In the genomic region with DNA sequence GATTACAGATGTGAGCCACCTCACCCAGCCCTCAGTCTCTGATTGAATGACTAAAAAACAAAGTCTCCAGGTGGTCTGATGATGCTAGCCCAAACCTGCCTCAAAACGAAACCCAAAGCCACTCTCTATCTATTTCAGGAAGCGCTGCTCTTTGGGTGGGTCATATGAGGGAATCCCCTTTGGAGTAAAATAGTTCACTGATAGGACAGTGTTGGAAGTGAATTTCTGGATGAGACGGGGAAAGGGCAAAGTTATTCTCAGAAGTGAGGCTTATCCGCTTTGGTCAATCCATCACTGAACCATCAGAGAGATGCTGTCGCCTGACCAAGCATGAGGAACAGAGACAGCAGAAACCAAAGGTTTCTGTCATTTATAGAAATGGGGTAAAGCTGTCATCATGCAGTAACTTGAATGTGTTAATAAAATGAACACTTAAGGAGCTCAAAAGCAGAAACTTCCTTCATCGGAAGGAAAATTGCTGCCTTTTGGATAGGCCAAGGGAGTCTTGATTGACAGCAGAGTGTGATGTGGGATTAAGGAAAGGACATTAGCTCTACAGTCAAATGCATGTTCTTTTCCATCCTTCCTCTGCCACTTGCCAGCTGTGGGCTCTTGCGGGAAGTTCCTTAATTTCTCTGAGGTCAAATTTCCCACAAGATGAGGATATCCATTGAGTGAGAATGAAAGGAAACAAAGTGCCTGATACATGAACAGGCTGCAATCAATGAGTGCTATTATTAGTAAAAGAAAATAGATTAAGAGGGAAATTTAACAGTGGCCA, we compare ENCODE assay signal across 1 cellular context.
TF ChIP-seq lines count a peak whose summit lies in the region.

No MANE protein-coding gene starts in this region.

TF ChIP-seq in GM12878, 131 proteins besides CTCF, POLR2A, EP300 and RAD21 (continued from another document and continues in another):
- TF ChIP-seq, protein P1, sequence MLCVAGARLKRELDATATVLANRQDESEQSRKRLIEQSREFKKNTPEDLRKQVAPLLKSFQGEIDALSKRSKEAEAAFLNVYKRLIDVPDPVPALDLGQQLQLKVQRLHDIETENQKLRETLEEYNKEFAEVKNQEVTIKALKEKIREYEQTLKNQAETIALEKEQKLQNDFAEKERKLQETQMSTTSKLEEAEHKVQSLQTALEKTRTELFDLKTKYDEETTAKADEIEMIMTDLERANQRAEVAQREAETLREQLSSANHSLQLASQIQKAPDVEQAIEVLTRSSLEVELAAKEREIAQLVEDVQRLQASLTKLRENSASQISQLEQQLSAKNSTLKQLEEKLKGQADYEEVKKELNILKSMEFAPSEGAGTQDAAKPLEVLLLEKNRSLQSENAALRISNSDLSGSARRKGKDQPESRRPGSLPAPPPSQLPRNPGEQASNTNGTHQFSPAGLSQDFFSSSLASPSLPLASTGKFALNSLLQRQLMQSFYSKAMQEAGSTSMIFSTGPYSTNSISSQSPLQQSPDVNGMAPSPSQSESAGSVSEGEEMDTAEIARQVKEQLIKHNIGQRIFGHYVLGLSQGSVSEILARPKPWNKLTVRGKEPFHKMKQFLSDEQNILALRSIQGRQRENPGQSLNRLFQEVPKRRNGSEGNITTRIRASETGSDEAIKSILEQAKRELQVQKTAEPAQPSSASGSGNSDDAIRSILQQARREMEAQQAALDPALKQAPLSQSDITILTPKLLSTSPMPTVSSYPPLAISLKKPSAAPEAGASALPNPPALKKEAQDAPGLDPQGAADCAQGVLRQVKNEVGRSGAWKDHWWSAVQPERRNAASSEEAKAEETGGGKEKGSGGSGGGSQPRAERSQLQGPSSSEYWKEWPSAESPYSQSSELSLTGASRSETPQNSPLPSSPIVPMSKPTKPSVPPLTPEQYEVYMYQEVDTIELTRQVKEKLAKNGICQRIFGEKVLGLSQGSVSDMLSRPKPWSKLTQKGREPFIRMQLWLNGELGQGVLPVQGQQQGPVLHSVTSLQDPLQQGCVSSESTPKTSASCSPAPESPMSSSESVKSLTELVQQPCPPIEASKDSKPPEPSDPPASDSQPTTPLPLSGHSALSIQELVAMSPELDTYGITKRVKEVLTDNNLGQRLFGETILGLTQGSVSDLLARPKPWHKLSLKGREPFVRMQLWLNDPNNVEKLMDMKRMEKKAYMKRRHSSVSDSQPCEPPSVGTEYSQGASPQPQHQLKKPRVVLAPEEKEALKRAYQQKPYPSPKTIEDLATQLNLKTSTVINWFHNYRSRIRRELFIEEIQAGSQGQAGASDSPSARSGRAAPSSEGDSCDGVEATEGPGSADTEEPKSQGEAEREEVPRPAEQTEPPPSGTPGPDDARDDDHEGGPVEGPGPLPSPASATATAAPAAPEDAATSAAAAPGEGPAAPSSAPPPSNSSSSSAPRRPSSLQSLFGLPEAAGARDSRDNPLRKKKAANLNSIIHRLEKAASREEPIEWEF (IDR thresholded peaks at IDR 0.05; ENCODE audit: insufficient replicate concordance, low read depth, low read length) = peak; percentile 23
- TF ChIP-seq, protein P2, sequence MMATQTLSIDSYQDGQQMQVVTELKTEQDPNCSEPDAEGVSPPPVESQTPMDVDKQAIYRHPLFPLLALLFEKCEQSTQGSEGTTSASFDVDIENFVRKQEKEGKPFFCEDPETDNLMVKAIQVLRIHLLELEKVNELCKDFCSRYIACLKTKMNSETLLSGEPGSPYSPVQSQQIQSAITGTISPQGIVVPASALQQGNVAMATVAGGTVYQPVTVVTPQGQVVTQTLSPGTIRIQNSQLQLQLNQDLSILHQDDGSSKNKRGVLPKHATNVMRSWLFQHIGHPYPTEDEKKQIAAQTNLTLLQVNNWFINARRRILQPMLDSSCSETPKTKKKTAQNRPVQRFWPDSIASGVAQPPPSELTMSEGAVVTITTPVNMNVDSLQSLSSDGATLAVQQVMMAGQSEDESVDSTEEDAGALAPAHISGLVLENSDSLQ (IDR thresholded peaks at IDR 0.05) = peak; percentile 79
- peak; percentile 7 for TF ChIP-seq SP1 (IDR thresholded peaks at IDR 0.05; ENCODE audit: low read depth, low read length)
- no peak for TF ChIP-seq SIN3A (IDR thresholded peaks at IDR 0.05; ENCODE audit: low read depth, low read length)
- TF ChIP-seq, protein P3, sequence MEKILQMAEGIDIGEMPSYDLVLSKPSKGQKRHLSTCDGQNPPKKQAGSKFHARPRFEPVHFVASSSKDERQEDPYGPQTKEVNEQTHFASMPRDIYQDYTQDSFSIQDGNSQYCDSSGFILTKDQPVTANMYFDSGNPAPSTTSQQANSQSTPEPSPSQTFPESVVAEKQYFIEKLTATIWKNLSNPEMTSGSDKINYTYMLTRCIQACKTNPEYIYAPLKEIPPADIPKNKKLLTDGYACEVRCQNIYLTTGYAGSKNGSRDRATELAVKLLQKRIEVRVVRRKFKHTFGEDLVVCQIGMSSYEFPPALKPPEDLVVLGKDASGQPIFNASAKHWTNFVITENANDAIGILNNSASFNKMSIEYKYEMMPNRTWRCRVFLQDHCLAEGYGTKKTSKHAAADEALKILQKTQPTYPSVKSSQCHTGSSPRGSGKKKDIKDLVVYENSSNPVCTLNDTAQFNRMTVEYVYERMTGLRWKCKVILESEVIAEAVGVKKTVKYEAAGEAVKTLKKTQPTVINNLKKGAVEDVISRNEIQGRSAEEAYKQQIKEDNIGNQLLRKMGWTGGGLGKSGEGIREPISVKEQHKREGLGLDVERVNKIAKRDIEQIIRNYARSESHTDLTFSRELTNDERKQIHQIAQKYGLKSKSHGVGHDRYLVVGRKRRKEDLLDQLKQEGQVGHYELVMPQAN (conservative IDR thresholded peaks at IDR 0.05) = 0 out of 2 replicates have a peak, but pooled peaks have one; percentile 37
- peak; percentile 77 for TF ChIP-seq MEF2B (IDR thresholded peaks at IDR 0.05; ENCODE audit: partially characterized antibody, poor library complexity, severe bottlenecking)
- TF ChIP-seq MTA3 (IDR thresholded peaks at IDR 0.05; ENCODE audit: borderline replicate concordance, low read length) = peak; percentile 81; the same call in 1 of the 2 replicates
- TF ChIP-seq, protein P4, sequence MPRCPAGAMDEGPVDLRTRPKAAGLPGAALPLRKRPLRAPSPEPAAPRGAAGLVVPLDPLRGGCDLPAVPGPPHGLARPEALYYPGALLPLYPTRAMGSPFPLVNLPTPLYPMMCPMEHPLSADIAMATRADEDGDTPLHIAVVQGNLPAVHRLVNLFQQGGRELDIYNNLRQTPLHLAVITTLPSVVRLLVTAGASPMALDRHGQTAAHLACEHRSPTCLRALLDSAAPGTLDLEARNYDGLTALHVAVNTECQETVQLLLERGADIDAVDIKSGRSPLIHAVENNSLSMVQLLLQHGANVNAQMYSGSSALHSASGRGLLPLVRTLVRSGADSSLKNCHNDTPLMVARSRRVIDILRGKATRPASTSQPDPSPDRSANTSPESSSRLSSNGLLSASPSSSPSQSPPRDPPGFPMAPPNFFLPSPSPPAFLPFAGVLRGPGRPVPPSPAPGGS (IDR thresholded peaks at IDR 0.05; ENCODE audit: borderline replicate concordance, insufficient read depth, low read depth, low read length, poor library complexity, severe bottlenecking) = peak; percentile 49
- TF ChIP-seq ZBED1 (IDR thresholded peaks at IDR 0.05; ENCODE audit: borderline replicate concordance) = peak; percentile 85
- TF ChIP-seq ZNF217 (IDR thresholded peaks at IDR 0.05) = peak; percentile 61; the same call in 1 of the 2 replicates
- TF ChIP-seq, protein P5, sequence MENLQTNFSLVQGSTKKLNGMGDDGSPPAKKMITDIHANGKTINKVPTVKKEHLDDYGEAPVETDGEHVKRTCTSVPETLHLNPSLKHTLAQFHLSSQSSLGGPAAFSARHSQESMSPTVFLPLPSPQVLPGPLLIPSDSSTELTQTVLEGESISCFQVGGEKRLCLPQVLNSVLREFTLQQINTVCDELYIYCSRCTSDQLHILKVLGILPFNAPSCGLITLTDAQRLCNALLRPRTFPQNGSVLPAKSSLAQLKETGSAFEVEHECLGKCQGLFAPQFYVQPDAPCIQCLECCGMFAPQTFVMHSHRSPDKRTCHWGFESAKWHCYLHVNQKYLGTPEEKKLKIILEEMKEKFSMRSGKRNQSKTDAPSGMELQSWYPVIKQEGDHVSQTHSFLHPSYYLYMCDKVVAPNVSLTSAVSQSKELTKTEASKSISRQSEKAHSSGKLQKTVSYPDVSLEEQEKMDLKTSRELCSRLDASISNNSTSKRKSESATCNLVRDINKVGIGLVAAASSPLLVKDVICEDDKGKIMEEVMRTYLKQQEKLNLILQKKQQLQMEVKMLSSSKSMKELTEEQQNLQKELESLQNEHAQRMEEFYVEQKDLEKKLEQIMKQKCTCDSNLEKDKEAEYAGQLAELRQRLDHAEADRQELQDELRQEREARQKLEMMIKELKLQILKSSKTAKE (IDR thresholded peaks at IDR 0.05; ENCODE audit: low read depth, poor library complexity, severe bottlenecking) = peak; percentile 87
- TF ChIP-seq BCL11A (IDR thresholded peaks at IDR 0.05; ENCODE audit: low read depth, low read length) = peak; percentile 67
- TF ChIP-seq CEBPB (IDR thresholded peaks at IDR 0.05; ENCODE audit: borderline replicate concordance in 1 of 2, low read depth in 2 of 2, low read length in 2 of 2) = 0 out of 4 replicates have a peak, but pooled peaks of 1 of the 2 experiments have one; percentile 21
- no peak for TF ChIP-seq HCFC1 (IDR thresholded peaks at IDR 0.05; ENCODE audit: low read length)
- TF ChIP-seq BHLHE40 (IDR thresholded peaks at IDR 0.05; ENCODE audit: borderline replicate concordance in 1 of 2, low read depth in 2 of 2, low read length in 1 of 2) = peak; percentile 35 to 58; a peak in 1 of 4 replicates
- TF ChIP-seq PML (IDR thresholded peaks at IDR 0.05; ENCODE audit: low read length) = peak; percentile 39; the same call in 1 of the 2 replicates
- peak; percentile 64; the same call in 1 of the 2 replicates for TF ChIP-seq SPI1 (IDR thresholded peaks at IDR 0.05; ENCODE audit: borderline replicate concordance, insufficient read depth, low read depth, low read length)
- no peak for TF ChIP-seq MXI1 (IDR thresholded peaks at IDR 0.05; ENCODE audit: low read depth, low read length)
- TF ChIP-seq, protein P6, sequence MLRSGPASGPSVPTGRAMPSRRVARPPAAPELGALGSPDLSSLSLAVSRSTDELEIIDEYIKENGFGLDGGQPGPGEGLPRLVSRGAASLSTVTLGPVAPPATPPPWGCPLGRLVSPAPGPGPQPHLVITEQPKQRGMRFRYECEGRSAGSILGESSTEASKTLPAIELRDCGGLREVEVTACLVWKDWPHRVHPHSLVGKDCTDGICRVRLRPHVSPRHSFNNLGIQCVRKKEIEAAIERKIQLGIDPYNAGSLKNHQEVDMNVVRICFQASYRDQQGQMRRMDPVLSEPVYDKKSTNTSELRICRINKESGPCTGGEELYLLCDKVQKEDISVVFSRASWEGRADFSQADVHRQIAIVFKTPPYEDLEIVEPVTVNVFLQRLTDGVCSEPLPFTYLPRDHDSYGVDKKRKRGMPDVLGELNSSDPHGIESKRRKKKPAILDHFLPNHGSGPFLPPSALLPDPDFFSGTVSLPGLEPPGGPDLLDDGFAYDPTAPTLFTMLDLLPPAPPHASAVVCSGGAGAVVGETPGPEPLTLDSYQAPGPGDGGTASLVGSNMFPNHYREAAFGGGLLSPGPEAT (IDR thresholded peaks at IDR 0.05; ENCODE audit: low read depth) = peak; percentile 87; the same call in 1 of the 2 replicates
- peak; percentile 51 for TF ChIP-seq GABPA (IDR thresholded peaks at IDR 0.05; ENCODE audit: low read depth)
- TF ChIP-seq CREM (IDR thresholded peaks at IDR 0.05; ENCODE audit: low read depth) = peak; percentile 86
- no peak for TF ChIP-seq TBL1XR1 (IDR thresholded peaks at IDR 0.05; ENCODE audit: low read depth, low read length)
- TF ChIP-seq MTA2 (IDR thresholded peaks at IDR 0.05; ENCODE audit: low read depth) = peak; percentile 77
- no peak for TF ChIP-seq LARP7 (IDR thresholded peaks at IDR 0.05)
- peak; percentile 68 for TF ChIP-seq CBFB (IDR thresholded peaks at IDR 0.05; ENCODE audit: low read depth)
- no peak for TF ChIP-seq PAX8 (IDR thresholded peaks at IDR 0.05)
- peak; percentile 60 for TF ChIP-seq ATF7 (IDR thresholded peaks at IDR 0.05; ENCODE audit: low read depth)
- peak; percentile 52; the same call in 1 of the 2 replicates for TF ChIP-seq RCOR1 (conservative IDR thresholded peaks at IDR 0.05; ENCODE audit: low read depth, low read length)
- TF ChIP-seq EED (IDR thresholded peaks at IDR 0.05; ENCODE audit: low read depth) = peak; percentile 96
- TF ChIP-seq, protein P7, sequence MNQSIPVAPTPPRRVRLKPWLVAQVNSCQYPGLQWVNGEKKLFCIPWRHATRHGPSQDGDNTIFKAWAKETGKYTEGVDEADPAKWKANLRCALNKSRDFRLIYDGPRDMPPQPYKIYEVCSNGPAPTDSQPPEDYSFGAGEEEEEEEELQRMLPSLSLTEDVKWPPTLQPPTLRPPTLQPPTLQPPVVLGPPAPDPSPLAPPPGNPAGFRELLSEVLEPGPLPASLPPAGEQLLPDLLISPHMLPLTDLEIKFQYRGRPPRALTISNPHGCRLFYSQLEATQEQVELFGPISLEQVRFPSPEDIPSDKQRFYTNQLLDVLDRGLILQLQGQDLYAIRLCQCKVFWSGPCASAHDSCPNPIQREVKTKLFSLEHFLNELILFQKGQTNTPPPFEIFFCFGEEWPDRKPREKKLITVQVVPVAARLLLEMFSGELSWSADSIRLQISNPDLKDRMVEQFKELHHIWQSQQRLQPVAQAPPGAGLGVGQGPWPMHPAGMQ (IDR thresholded peaks at IDR 0.05; ENCODE audit: borderline replicate concordance) = no peak
- TF ChIP-seq TAF1 (IDR thresholded peaks at IDR 0.05; ENCODE audit: borderline replicate concordance, low read depth, low read length) = 0 out of 2 replicates have a peak, but pooled peaks have one; percentile 23
- 0 out of 2 replicates have a peak, but pooled peaks have one; percentile 34 for TF ChIP-seq NBN (IDR thresholded peaks at IDR 0.05)
- TF ChIP-seq CBX5 (IDR thresholded peaks at IDR 0.05; ENCODE audit: low read depth) = no peak
- peak; percentile 90 for TF ChIP-seq TCF12 (IDR thresholded peaks at IDR 0.05; ENCODE audit: low read depth, low read length)
- TF ChIP-seq IKZF2 (IDR thresholded peaks at IDR 0.05) = peak; percentile 92 to 93
- TF ChIP-seq IKZF1 (conservative IDR thresholded peaks at IDR 0.05) = peak; percentile 85
- TF ChIP-seq PAX5 (IDR thresholded peaks at IDR 0.05; ENCODE audit: borderline replicate concordance, low read depth, low read length) = peak; percentile 20; the same call in 1 of the 2 replicates
- TF ChIP-seq CREB1 (IDR thresholded peaks at IDR 0.05; ENCODE audit: low read depth) = peak; percentile 72; the same call in 1 of the 2 replicates
- peak; percentile 83 for TF ChIP-seq DPF2 (IDR thresholded peaks at IDR 0.05)
- TF ChIP-seq TCF7 (IDR thresholded peaks at IDR 0.05; ENCODE audit: borderline replicate concordance) = 0 out of 2 replicates have a peak, but pooled peaks have one; percentile 68
- TF ChIP-seq, protein P8, sequence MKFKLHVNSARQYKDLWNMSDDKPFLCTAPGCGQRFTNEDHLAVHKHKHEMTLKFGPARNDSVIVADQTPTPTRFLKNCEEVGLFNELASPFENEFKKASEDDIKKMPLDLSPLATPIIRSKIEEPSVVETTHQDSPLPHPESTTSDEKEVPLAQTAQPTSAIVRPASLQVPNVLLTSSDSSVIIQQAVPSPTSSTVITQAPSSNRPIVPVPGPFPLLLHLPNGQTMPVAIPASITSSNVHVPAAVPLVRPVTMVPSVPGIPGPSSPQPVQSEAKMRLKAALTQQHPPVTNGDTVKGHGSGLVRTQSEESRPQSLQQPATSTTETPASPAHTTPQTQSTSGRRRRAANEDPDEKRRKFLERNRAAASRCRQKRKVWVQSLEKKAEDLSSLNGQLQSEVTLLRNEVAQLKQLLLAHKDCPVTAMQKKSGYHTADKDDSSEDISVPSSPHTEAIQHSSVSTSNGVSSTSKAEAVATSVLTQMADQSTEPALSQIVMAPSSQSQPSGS (IDR thresholded peaks at IDR 0.05; ENCODE audit: low read length) = peak; percentile 87
- TF ChIP-seq JUNB (IDR thresholded peaks at IDR 0.05) = peak; percentile 97
- TF ChIP-seq TCF3 (IDR thresholded peaks at IDR 0.05; ENCODE audit: borderline replicate concordance, insufficient read depth, low read depth, low read length) = peak; percentile 78; the same call in 1 of the 2 replicates
